25 cellular contexts compared by ENCODE assay signal in the genomic region with DNA sequence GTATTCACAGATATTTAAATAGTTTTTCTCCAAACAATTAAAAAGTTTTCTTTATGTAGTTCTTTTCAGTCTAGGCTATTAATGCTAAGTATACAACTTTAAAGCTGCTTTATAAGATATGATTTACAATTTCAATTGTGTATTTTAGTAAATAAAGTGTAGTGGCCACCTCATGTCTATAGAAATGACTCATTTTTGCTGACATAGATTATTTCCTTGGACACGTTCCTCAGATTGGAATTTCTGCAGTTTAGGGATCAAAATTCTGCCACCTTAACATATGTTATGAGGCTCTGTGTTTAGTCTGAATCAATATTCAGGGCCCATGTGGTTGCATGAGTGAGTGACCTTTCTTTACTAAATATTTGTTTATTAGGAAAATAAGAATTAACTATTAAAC.
DNase-seq lines count a peak whose midpoint lies in the region; ATAC-seq, FAIRE-seq and TF ChIP-seq lines count a peak whose summit lies in the region.
"Had no signal": no experiment of that assay in that cellular context is flagged by ENCODE, and none has a peak within 500 bp of the region (broad histone marks: within the 10 kb centered on the region; RNA-seq: fewer than 3 reads in every experiment).

No MANE protein-coding gene starts in this region.

- DNase-seq in A549 (ENCODE audit: low read depth in 1 of 2, low spot score in 1 of 2) (no peak), IMR-90 (no peak), H1 (ENCODE audit: low read depth in 1 of 2, low spot score in 2 of 2) (no peak), AG08395 (ENCODE audit: low spot score) (no peak), RWPE1 (ENCODE audit: low spot score) (no peak)
- DNase-seq: 8988T; BE2C; C1 segment of cervical spinal cord; CD4-positive, alpha-beta memory T cell; CD4-positive, CD25-positive, alpha-beta regulatory T cell; CD8-positive, alpha-beta memory T cell; COR-L47; DMS 273 treated with DMSO at 0.1 percent for 48 hours; DMS153; DMS53; DMS79; DND-41; EL; GDM1 had no signal

- no peaks in the 10 kb centered on the region for H3K36me3 ChIP-seq in IMR-90 (ENCODE audit: control insufficient read depth, insufficient read depth, low read length)
- no peaks in the 10 kb centered on the region for H3K36me3 ChIP-seq in H1 (ENCODE audit: control insufficient read depth in 2 of 4, insufficient read depth in 4 of 4, low read length in 3 of 4)
- H3K36me3 ChIP-seq: BE2C, BLaER1 had no signal

- WGBS in A549 (ENCODE audit: missing lambda C conversion rate): 6% methylated on average over 1 of the region's 1 CpG
- WGBS in IMR-90 (ENCODE audit: extremely low coverage in 2 of 2, insufficient read length in 1 of 2), 2 experiments: no CpG with 5 or more reads among the region's 1 CpG
- 83% methylated on average over 1 of the region's 1 CpG; no CpG with 5 or more reads in 1 of the 2 experiments for WGBS in H1 (ENCODE audit: extremely low coverage in 1 of 2, insufficient coverage in 1 of 2, insufficient read length in 1 of 2, insufficient replicate concordance in 2 of 2, low coverage in 1 of 2, low lambda C conversion rate in 2 of 2, missing lambda C conversion rate in 1 of 2), 2 experiments

- H3K4me2 ChIP-seq in A549 (no peak overlapping the region), IMR-90 (ENCODE audit: low read depth, low read length) (no peak overlapping the region), H1 (ENCODE audit: insufficient read depth in 1 of 2, low read depth in 2 of 2, low read length in 2 of 2) (no peak overlapping the region)
- H3K4me2 ChIP-seq: BLaER1 had no signal

- H3K18ac ChIP-seq in IMR-90 (ENCODE audit: low read depth, low read length) (no peak overlapping the region), H1 (ENCODE audit: extremely low read depth, low read length) (no peak overlapping the region)

- ATAC-seq in A549 (no peak), IMR-90 (ENCODE audit: low read depth) (no peak), GM18505 (IDR thresholded peaks at IDR 0.05; ENCODE audit: unreplicated experiment) (no peak)
- ATAC-seq: GM12878 had no signal

- no peak overlapping the region for H3K4ac ChIP-seq in IMR-90 (ENCODE audit: low read depth, low read length)
- H3K4ac ChIP-seq in H1 (replicated peaks; ENCODE audit: insufficient read length, low read depth, low read length): no peak overlapping the region

- no TSS peak for BruUV-seq in IMR-90 (replicated peaks; lab: Mats Ljungman, UMichigan)

- H3K14ac ChIP-seq in IMR-90 (replicated peaks; ENCODE audit: low read depth, low read length) (no peak overlapping the region), H1 (ENCODE audit: insufficient read length) (no peak overlapping the region)

- H3K23me2 ChIP-seq in H1 (ENCODE audit: low read depth, low read length): no peaks in the 10 kb centered on the region

- POLR2A ChIA-PET in A549 (lab: Yijun Ruan, JAX): no interaction called here
- POLR2A ChIA-PET in IMR-90 (lab: Charles Lee; ENCODE audit: unreplicated experiment): no interaction called here
- POLR2A ChIA-PET in H1 (lab: Charles Lee; ENCODE audit: partially characterized antibody): no interaction called here
- POLR2A ChIA-PET in RWPE1 (lab: Yijun Ruan, JAX; ENCODE audit: low non-redundant PET): no interaction called here

- H3K27ac ChIP-seq in A549 (no peak overlapping the region), IMR-90 (ENCODE audit: insufficient read depth, low read length) (no peak overlapping the region), H1 (ENCODE audit: low read depth, low read length) (no peak overlapping the region), RWPE1 (no peak overlapping the region)
- H3K27ac ChIP-seq: BLaER1 had no signal

- 0 out of 3 replicates have a peak, but pooled peaks cover 4% of the 10 kb centered on the region for H3K9me3 ChIP-seq in A549
- peaks cover 26% of the 10 kb centered on the region for H3K9me3 ChIP-seq in IMR-90 (ENCODE audit: control insufficient read depth, insufficient read depth, low read length)
- H3K9me3 ChIP-seq in H1 (ENCODE audit: insufficient read depth in 2 of 2, low read depth in 1 of 2, low read length in 1 of 2): no peaks in the 10 kb centered on the region; a peak in 1 of 4 replicates
- H3K9me3 ChIP-seq: BE2C, BLaER1 had no signal

- H2BK20ac ChIP-seq in IMR-90 (ENCODE audit: low read depth, low read length): no peak overlapping the region
- H2BK20ac ChIP-seq in H1 (ENCODE audit: low read length): no peak overlapping the region

- H2AK9ac ChIP-seq in IMR-90 (replicated peaks; ENCODE audit: low read depth, low read length, poor library complexity): no peak overlapping the region

- FAIRE-seq in A549 (lab: Jason Lieb, UNC) (no peak), H1 (lab: Jason Lieb, UNC) (no peak)
- FAIRE-seq: A204.1, GM12878, GM12892, GM19239 had no signal

- H3K56ac ChIP-seq in IMR-90 (ENCODE audit: extremely low read depth, insufficient read depth, low read length): no peak overlapping the region
- H3K56ac ChIP-seq in H1 (replicated peaks; ENCODE audit: insufficient read length, low read depth, low read length): no peak overlapping the region

- H3K4me3 ChIP-seq in A549 (no peak overlapping the region), IMR-90 (ENCODE audit: insufficient read depth, low read depth, low read length) (no peak overlapping the region), H1 (ENCODE audit: extremely low read depth in 1 of 4, insufficient read depth in 2 of 4, low read depth in 3 of 4, low read length in 4 of 4) (no peak overlapping the region)
- H3K4me3 ChIP-seq: BLaER1, GM12878 had no signal

- no peaks in the 10 kb centered on the region for H3K79me2 ChIP-seq in H1 (ENCODE audit: control insufficient read depth in 1 of 2, insufficient read depth in 2 of 2, low read length in 2 of 2)

- no peak overlapping the region for H2BK15ac ChIP-seq in IMR-90 (ENCODE audit: low read depth, low read length)
- H2BK15ac ChIP-seq in H1 (ENCODE audit: low read length): no peak overlapping the region

- H3K79me1 ChIP-seq in IMR-90 (ENCODE audit: low read depth in 1 of 2, low read length in 2 of 2) (no peaks in the 10 kb centered on the region), H1 (ENCODE audit: low read depth, low read length) (no peaks in the 10 kb centered on the region)

- TF ChIP-seq EP300 in A549 (IDR thresholded peaks at IDR 0.05): no peak
- TF ChIP-seq EP300 in H1 (IDR thresholded peaks at IDR 0.05; ENCODE audit: borderline replicate concordance in 1 of 2, low read depth in 2 of 2, low read length in 2 of 2): no peak

- H2BK5ac ChIP-seq in IMR-90 (ENCODE audit: low read depth, low read length, poor library complexity, severe bottlenecking) (no peak overlapping the region), H1 (ENCODE audit: low read depth, low read length) (no peak overlapping the region)

- TF ChIP-seq RAD21 in A549 (conservative IDR thresholded peaks at IDR 0.05 in 1 of 2, IDR thresholded peaks at IDR 0.05 in 1 of 2): no peak
- no peak for TF ChIP-seq RAD21 in IMR-90 (IDR thresholded peaks at IDR 0.05; ENCODE audit: low read length)
- no peak for TF ChIP-seq RAD21 in H1 (IDR thresholded peaks at IDR 0.05 in 1 of 2, conservative IDR thresholded peaks at IDR 0.05 in 1 of 2; ENCODE audit: low read depth in 2 of 2, low read length in 2 of 2)

- H4K20me1 ChIP-seq in IMR-90 (ENCODE audit: insufficient read depth, low read length): no peaks in the 10 kb centered on the region
- H4K20me1 ChIP-seq in H1 (replicated peaks in 1 of 2; ENCODE audit: control insufficient read depth in 1 of 2, insufficient read depth in 2 of 2, low read length in 2 of 2): no peaks in the 10 kb centered on the region
- H4K20me1 ChIP-seq: BLaER1 had no signal

- H2AFZ ChIP-seq in IMR-90 (replicated peaks; ENCODE audit: low read length, poor library complexity) (no peak overlapping the region), H1 (ENCODE audit: low read length) (no peak overlapping the region)

- no peak overlapping the region for H2BK12ac ChIP-seq in H1 (ENCODE audit: low read depth, low read length)

- H4K8ac ChIP-seq in IMR-90 (ENCODE audit: low read depth in 2 of 2, low read length in 2 of 2) (no peak overlapping the region), H1 (ENCODE audit: extremely low read depth, insufficient read depth, low read length) (no peak overlapping the region)

- H3K4me1 ChIP-seq in A549 (no peaks in the 10 kb centered on the region), IMR-90 (ENCODE audit: control insufficient read depth, insufficient read depth, low read length) (no peaks in the 10 kb centered on the region), H1 (replicated peaks in 1 of 4; ENCODE audit: control insufficient read depth in 3 of 4, insufficient read depth in 4 of 4, low read length in 3 of 4) (no peaks in the 10 kb centered on the region)
- H3K4me1 ChIP-seq: BE2C had no signal

- H4K5ac ChIP-seq in IMR-90 (ENCODE audit: low read depth, low read length) (no peak overlapping the region), H1 (ENCODE audit: insufficient read length, low read depth, low read length) (no peak overlapping the region)

- dilution Hi-C loops in IMR-90 (cut with HindIII; ENCODE audit: low sequenced_read_pairs, unreplicated experiment): no loop called here

- TF ChIP-seq CTCF in A549 (IDR thresholded peaks at IDR 0.05) (no peak), IMR-90 (conservative IDR thresholded peaks at IDR 0.05; ENCODE audit: low read depth, low read length) (no peak), H1 (IDR thresholded peaks at IDR 0.05; ENCODE audit: control extremely low read depth in 1 of 3, insufficient read depth in 1 of 3, low read depth in 1 of 3, low read length in 3 of 3) (no peak), RWPE1 (conservative IDR thresholded peaks at IDR 0.05; ENCODE audit: low read depth) (no peak)

- H2BK120ac ChIP-seq in IMR-90 (ENCODE audit: low read depth, low read length): no peak overlapping the region
- H2BK120ac ChIP-seq in H1 (replicated peaks; ENCODE audit: low read depth, low read length): no peak overlapping the region

- CTCF ChIA-PET in A549 (lab: Yijun Ruan, JAX) (no interaction called here), IMR-90 (lab: Yijun Ruan, JAX) (no interaction called here), H1 (lab: Charles Lee; ENCODE audit: partially characterized antibody) (no interaction called here), RWPE1 (lab: Yijun Ruan, JAX) (no interaction called here)

- H3K27me3 ChIP-seq in IMR-90 (ENCODE audit: control insufficient read depth, insufficient read depth, low read length) (no peaks in the 10 kb centered on the region), H1 (replicated peaks in 1 of 4; ENCODE audit: control insufficient read depth in 3 of 4, extremely low read depth in 1 of 4, insufficient read depth in 3 of 4, low read length in 3 of 4) (peaks cover 0 to 1% (median 0%) of the 10 kb centered on the region in 4 experiments; a peak in 1 of 7 replicates)
- H3K27me3 ChIP-seq: BE2C, BLaER1 had no signal

- H4K91ac ChIP-seq in IMR-90 (ENCODE audit: insufficient read depth, low read depth, low read length) (no peak overlapping the region), H1 (replicated peaks; ENCODE audit: insufficient read length, low read length) (no peak overlapping the region)

- H2AK5ac ChIP-seq in IMR-90 (ENCODE audit: low read depth, low read length) (no peak overlapping the region), H1 (ENCODE audit: low read depth, low read length) (no peak overlapping the region)

- no peaks in the 10 kb centered on the region for H3K9me1 ChIP-seq in IMR-90 (ENCODE audit: insufficient read depth, low read length)

- in situ Hi-C loops in IMR-90 (cut with MboI; ENCODE audit: low sequenced_read_pairs): no loop called here

- H3K9ac ChIP-seq in IMR-90 (ENCODE audit: low read depth, low read length) (no peak overlapping the region), H1 (replicated peaks in 1 of 4; ENCODE audit: extremely low read depth in 1 of 4, low read depth in 3 of 4, low read length in 3 of 4) (no peak overlapping the region)
- H3K9ac ChIP-seq: BLaER1 had no signal

- TF ChIP-seq POLR2A in A549 (IDR thresholded peaks at IDR 0.05; ENCODE audit: low read length) (no peak), IMR-90 (IDR thresholded peaks at IDR 0.05; ENCODE audit: low read depth, low read length) (no peak), H1 (IDR thresholded peaks at IDR 0.05; ENCODE audit: control extremely low read depth in 1 of 2, low read depth in 2 of 2, low read length in 2 of 2) (no peak), GM18505 (IDR thresholded peaks at IDR 0.05; ENCODE audit: borderline replicate concordance, extremely low read depth, insufficient read depth, insufficient read length) (no peak)

- intact Hi-C loops in IMR-90 (cut with micrococcal nuclease): no loop called here

- H3K23ac ChIP-seq in IMR-90 (ENCODE audit: low read depth, low read length): no peak overlapping the region
- no peak overlapping the region for H3K23ac ChIP-seq in H1 (ENCODE audit: insufficient read length)
